In genomic region chr13:96229356-96229755, GRCh38 we compare ENCODE assay signal across 8 cellular contexts.
A peak's percentile ranks its signal among the peaks of the same experiment; 100 is the strongest.
DNase-seq lines count a peak whose midpoint lies in the region; ATAC-seq, FAIRE-seq and TF ChIP-seq lines count a peak whose summit lies in the region.

No MANE protein-coding gene starts in this region.

- H3K4me1 ChIP-seq in SK-N-SH (ENCODE audit: control insufficient read depth in 1 of 2, insufficient read depth in 2 of 2, low read depth in 1 of 2, low read length in 1 of 2) (no peaks in the 10 kb centered on the region), HepG2 (ENCODE audit: insufficient read depth, low read length) (no peaks in the 10 kb centered on the region)

- no peak for TF ChIP-seq POLR2A in HepG2 (IDR thresholded peaks at IDR 0.05; ENCODE audit: insufficient read depth in 1 of 2, low read depth in 2 of 2, low read length in 2 of 2)
- TF ChIP-seq POLR2A in GM18505 (IDR thresholded peaks at IDR 0.05; ENCODE audit: borderline replicate concordance, extremely low read depth, insufficient read depth, insufficient read length): no peak

- CTCF ChIA-PET in SK-N-SH (lab: Yijun Ruan, JAX) (interaction anchor here (0.6 to 1.5 kb wide), 4 partner anchors 9 to 607 kb away, joined by 3 read pairs; no protein-coding TSS in a partner anchor), HepG2 (lab: Yijun Ruan, JAX; ENCODE audit: low intra/inter-chr PET ratio, low total read pairs) (interaction anchor here (2.1 kb wide), 1 partner anchor 209 kb away, joined by 18 read pairs; no protein-coding TSS in a partner anchor)

- FAIRE-seq in HepG2 (lab: Jason Lieb, UNC): peak; percentile 53

- H3K9ac ChIP-seq in SK-N-SH: no peak overlapping the region
- no peak overlapping the region for H3K9ac ChIP-seq in HepG2 (ENCODE audit: insufficient read depth, low read depth, low read length)

- WGBS in SK-N-SH (ENCODE audit: low lambda C conversion rate): 8% methylated on average over 2 of the region's 2 CpGs
- WGBS in HepG2 (ENCODE audit: low lambda C conversion rate): 0% methylated on average over 2 of the region's 2 CpGs

- in situ Hi-C loops in HepG2 (cut with HindIII; ENCODE audit: extremely low pct_ligation_motif_present, low pct_unique_long_range_greater_than_20kb): loop anchor here (10.0 kb wide), 1 partner anchor 205 kb away; no protein-coding TSS in a partner anchor

- H3K4me2 ChIP-seq in SK-N-SH (no peak overlapping the region), HepG2 (ENCODE audit: low read depth, low read length) (no peak overlapping the region)

- H3K27ac ChIP-seq in SK-N-SH (ENCODE audit: low read depth in 2 of 2, low read length in 1 of 2) (no peak overlapping the region), HepG2 (ENCODE audit: extremely low read length, insufficient read depth, low read length) (no peak overlapping the region)

- BruUV-seq in HepG2 (replicated peaks; lab: Mats Ljungman, UMichigan): no TSS peak

- H3K36me3 ChIP-seq in SK-N-SH (replicated peaks in 1 of 2; ENCODE audit: control insufficient read depth in 1 of 2, insufficient read depth in 2 of 2, low read length in 1 of 2): no peaks in the 10 kb centered on the region
- H3K36me3 ChIP-seq in HepG2 (replicated peaks in 1 of 2; ENCODE audit: control insufficient read depth in 1 of 2, insufficient read depth in 2 of 2, low read length in 2 of 2): no peaks in the 10 kb centered on the region

- TF ChIP-seq RAD21 in SK-N-SH (IDR thresholded peaks at IDR 0.05; ENCODE audit: low read length): peak; percentile 39
- TF ChIP-seq RAD21 in HepG2 (CRISPR knock-in tag; IDR thresholded peaks at IDR 0.05): no peak

- peak; percentile 91 for ATAC-seq in GM18868 (IDR thresholded peaks at IDR 0.05; ENCODE audit: unreplicated experiment)
- peak; percentile 61 for ATAC-seq in HG03060 (IDR thresholded peaks at IDR 0.05; ENCODE audit: low read depth, unreplicated experiment)
- ATAC-seq in HepG2: peak; percentile 90
- ATAC-seq in GM18505 (IDR thresholded peaks at IDR 0.05; ENCODE audit: unreplicated experiment): no peak

- H3K4me3 ChIP-seq in SK-N-SH (ENCODE audit: low read depth in 2 of 2, low read length in 1 of 2) (no peak overlapping the region), HepG2 (replicated peaks in 1 of 3; ENCODE audit: insufficient read depth in 1 of 3, low read depth in 2 of 3, low read length in 3 of 3) (no peak overlapping the region)

- DNase-seq in SK-N-SH: peak; percentile 3
- DNase-seq in HepG2 (ENCODE audit: low spot score): peak; percentile 21
- no peak for DNase-seq in dedifferentiated amniotic fluid mesenchymal stem cell (ENCODE audit: extremely low spot score)
- no peak for DNase-seq in pons (ENCODE audit: low spot score)
- no peak for DNase-seq in NCI-H1048 (lab: John Stamatoyannopoulos, UW)

- H2AFZ ChIP-seq in SK-N-SH (ENCODE audit: low read depth) (no peak overlapping the region), HepG2 (ENCODE audit: low read length) (no peak overlapping the region)

- H3K79me2 ChIP-seq in SK-N-SH (ENCODE audit: insufficient read depth) (no peaks in the 10 kb centered on the region), HepG2 (ENCODE audit: insufficient read depth, low read length) (no peaks in the 10 kb centered on the region)

- H3K9me2 ChIP-seq in SK-N-SH: no peaks in the 10 kb centered on the region

- intact Hi-C loops in HepG2 (cut with micrococcal nuclease; ENCODE audit: unreplicated experiment): loop anchor here (1.0 kb wide), 1 partner anchor 209 kb away; no protein-coding TSS in a partner anchor

- H4K20me1 ChIP-seq in SK-N-SH (ENCODE audit: insufficient read depth): no peaks in the 10 kb centered on the region
- H4K20me1 ChIP-seq in HepG2 (ENCODE audit: insufficient read depth, low read length): no peaks in the 10 kb centered on the region

- no peak for TF ChIP-seq EP300 in SK-N-SH (IDR thresholded peaks at IDR 0.05; ENCODE audit: borderline replicate concordance in 1 of 2, low read depth in 1 of 2, low read length in 1 of 2)
- TF ChIP-seq EP300 in HepG2 (IDR thresholded peaks at IDR 0.05; ENCODE audit: low read depth in 2 of 2, low read length in 2 of 2): no peak
- TF ChIP-seq EP300 in HepG2 (CRISPR knock-in tag; IDR thresholded peaks at IDR 0.05; ENCODE audit: borderline replicate concordance): no peak

- POLR2A ChIA-PET in SK-N-SH (lab: Yijun Ruan, JAX): no interaction called here
- POLR2A ChIA-PET in HepG2 (lab: Yijun Ruan, JAX): no interaction called here

- H3K27me3 ChIP-seq in SK-N-SH (ENCODE audit: insufficient read depth) (no peaks in the 10 kb centered on the region), HepG2 (ENCODE audit: control insufficient read depth in 1 of 2, insufficient read depth in 2 of 2, low read length in 2 of 2) (no peaks in the 10 kb centered on the region)

- no peaks in the 10 kb centered on the region for H3K9me3 ChIP-seq in SK-N-SH
- H3K9me3 ChIP-seq in HepG2 (ENCODE audit: low read length): no peaks in the 10 kb centered on the region

- peak; percentile 58 for TF ChIP-seq CTCF in SK-N-SH (IDR thresholded peaks at IDR 0.05)
- TF ChIP-seq CTCF in HepG2 (CRISPR knock-in tag; IDR thresholded peaks at IDR 0.05): peak; percentile 55

- no peaks in the 10 kb centered on the region for H3F3A ChIP-seq in SK-N-SH (replicated peaks; ENCODE audit: insufficient read depth)

TF ChIP-seq in SK-N-SH, 30 proteins besides CTCF, POLR2A, EP300 and RAD21:
- no peak for TF ChIP-seq RCOR1 (IDR thresholded peaks at IDR 0.05; ENCODE audit: low read length)
- 0 out of 2 replicates have a peak, but pooled peaks have one; percentile 23 for TF ChIP-seq SMC3 (IDR thresholded peaks at IDR 0.05; ENCODE audit: low read depth, low read length)

TF ChIP-seq in HepG2, 621 proteins besides CTCF, POLR2A, EP300 and RAD21:
- TF ChIP-seq ZNF883 (CRISPR knock-in tag; IDR thresholded peaks at IDR 0.05; ENCODE audit: not compliant biosample characterization): no peak
- peak; percentile 55; the same call in 1 of the 2 replicates for TF ChIP-seq SMC3 (IDR thresholded peaks at IDR 0.05; ENCODE audit: low read length)
- no peak for TF ChIP-seq USF2 (IDR thresholded peaks at IDR 0.05; ENCODE audit: low read depth, low read length)
- TF ChIP-seq USF2 (CRISPR knock-in tag; IDR thresholded peaks at IDR 0.05; ENCODE audit: borderline replicate concordance): no peak
- TF ChIP-seq STAG1 (CRISPR knock-in tag; IDR thresholded peaks at IDR 0.05): peak; percentile 28; the same call in 1 of the 2 replicates
- no peak for TF ChIP-seq ZNF670 (CRISPR knock-in tag; IDR thresholded peaks at IDR 0.05; ENCODE audit: borderline replicate concordance)
- TF ChIP-seq HNF4G (IDR thresholded peaks at IDR 0.05; ENCODE audit: borderline replicate concordance, low read depth, low read length): no peak
- no peak for TF ChIP-seq HNF4G (CRISPR knock-in tag; IDR thresholded peaks at IDR 0.05; ENCODE audit: borderline replicate concordance, low read depth)

Comparison
In these comparisons a context has a peak if more than half of its experiments do, and no peak if none do; other contexts are left out.
1. DNase-seq: peak in SK-N-SH (single experiment) and HepG2 (single experiment); none in dedifferentiated amniotic fluid mesenchymal stem cell (single experiment), pons (single experiment) and NCI-H1048 (single experiment).